In genomic region chr6:52102330-52102932, GRCh38 we compare ENCODE assay signal across 19 cellular contexts. TPM values are rescaled to one million over a fixed set of nuclear protein-coding genes. Genes with fewer than 3 reads are reported as not detected.
"Had no signal": no experiment of that assay in that cellular context is flagged by ENCODE, and none has a peak within 500 bp of the region (broad histone marks: within the 10 kb centered on the region; RNA-seq: fewer than 3 reads in every experiment).

No MANE protein-coding gene starts in this region.

- H3K27ac Mint-ChIP-seq: activated CD8-positive, alpha-beta T cell treated with anti-CD3 and anti-CD28 coated beads for 36 hours; activated naive CD4-positive, alpha-beta T cell treated with anti-CD3 and anti-CD28 coated beads for 36 hours; effector memory CD8-positive, alpha-beta T cell; naive thymus-derived CD8-positive, alpha-beta T cell had no signal

- H3K9me3 Mint-ChIP-seq: activated CD8-positive, alpha-beta T cell treated with anti-CD3 and anti-CD28 coated beads for 36 hours; activated naive CD4-positive, alpha-beta T cell treated with anti-CD3 and anti-CD28 coated beads for 36 hours; effector memory CD8-positive, alpha-beta T cell; naive thymus-derived CD8-positive, alpha-beta T cell had no signal

- H3K4me1 ChIP-seq: left lung, pancreas, right lobe of liver, thyroid gland had no signal

- H3K27ac ChIP-seq: body of pancreas, left lung, pancreas, right lobe of liver, thyroid gland had no signal

- H3K4me1 Mint-ChIP-seq: naive thymus-derived CD8-positive, alpha-beta T cell had no signal

- DNase-seq: activated CD4-positive, alpha-beta T cell treated with anti-CD3 and anti-CD28 coated beads for 48 hours; activated CD4-positive, CD25-positive, alpha-beta regulatory T cell; activated CD8-positive, alpha-beta T cell treated with anti-CD3 and anti-CD28 coated beads for 36 hours; activated naive CD4-positive, alpha-beta T cell treated with anti-CD3 and anti-CD28 coated beads for 36 hours; activated T-cell treated with anti-CD3 and anti-CD28 coated beads, Interleukin-2, amount 50 U/mL, for 1 hour; body of pancreas; dermis blood vessel endothelial cell; effector memory CD8-positive, alpha-beta T cell; foreskin melanocyte; left lung; naive thymus-derived CD8-positive, alpha-beta T cell; pancreas; right lobe of liver; stimulated activated naive CD4-positive, alpha-beta T cell; T-helper 1 cell; T-helper 9 cell; thyroid gland had no signal

- ATAC-seq: activated CD8-positive, alpha-beta T cell treated with anti-CD3 and anti-CD28 coated beads for 36 hours; body of pancreas; effector memory CD8-positive, alpha-beta T cell; left lung; naive thymus-derived CD8-positive, alpha-beta T cell; pancreas; right lobe of liver had no signal

- H3K4me3 ChIP-seq: body of pancreas, left lung, pancreas, right lobe of liver, thyroid gland had no signal

- H3K36me3 ChIP-seq: left lung, pancreas, right lobe of liver, thyroid gland had no signal

- H3K9me3 ChIP-seq: body of pancreas, left lung, pancreas, right lobe of liver, thyroid gland had no signal

- H3K27me3 ChIP-seq: body of pancreas, pancreas, right lobe of liver, thyroid gland had no signal

- H3K4me3 Mint-ChIP-seq: activated CD8-positive, alpha-beta T cell treated with anti-CD3 and anti-CD28 coated beads for 36 hours; activated naive CD4-positive, alpha-beta T cell treated with anti-CD3 and anti-CD28 coated beads for 36 hours; effector memory CD8-positive, alpha-beta T cell; naive thymus-derived CD8-positive, alpha-beta T cell had no signal

RNA-seq across cellular contexts. Expression of gene PKHD1, which starts 15.0 kb away (rescaled TPM):
- total RNA-seq: activated CD8-positive, alpha-beta T cell treated with anti-CD3 and anti-CD28 coated beads for 36 hours; activated naive CD4-positive, alpha-beta T cell treated with anti-CD3 and anti-CD28 coated beads for 36 hours; fibroblast of lung; lung microvascular endothelial cell; naive thymus-derived CD8-positive, alpha-beta T cell had no signal
- polyA plus RNA-seq: fibroblast of lung; naive thymus-derived CD8-positive, alpha-beta T cell had no signal
